ENCODE assay signal across 8 cellular contexts in the genomic region with DNA sequence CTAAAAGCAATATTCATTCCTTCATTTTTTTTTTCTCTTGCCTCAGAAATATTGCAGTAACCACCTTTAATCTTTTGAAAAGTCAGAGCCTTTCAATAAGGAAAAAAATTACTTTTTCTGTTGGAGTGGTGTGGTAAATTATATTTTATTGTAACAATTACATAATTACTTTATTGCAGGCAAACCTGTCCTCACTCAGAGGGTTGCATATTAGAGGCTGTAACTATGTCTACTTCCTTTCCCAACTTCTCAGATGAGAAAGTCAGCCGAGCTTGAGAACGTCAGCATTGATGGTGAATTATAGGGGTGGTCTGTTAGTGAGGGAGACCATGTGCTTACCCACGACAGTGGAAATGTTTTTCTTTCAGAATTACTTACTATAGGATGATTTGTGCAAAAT.
"Had no signal": no experiment of that assay in that cellular context is flagged by ENCODE, and none has a peak within 500 bp of the region (broad histone marks: within the 10 kb centered on the region; RNA-seq: fewer than 3 reads in every experiment).

No MANE protein-coding gene starts in this region.

- H3K4me1 ChIP-seq: HAP-1 had no signal

- H3K9ac ChIP-seq: GM23248 had no signal

- H3K4me3 ChIP-seq: GM23248, HAP-1, K562 had no signal

- H3K9me3 ChIP-seq: HAP-1 had no signal

- H3K27ac Mint-ChIP-seq: HFFc6 had no signal

- H3K27ac ChIP-seq: GM23248 had no signal

- DNase-seq: GM23248, GOT3, H7, HFFc6, IMR-90 had no signal

- H3K4me3 Mint-ChIP-seq: HFFc6 had no signal

- ATAC-seq: HCT116, K562 had no signal

- H3K36me3 ChIP-seq: HAP-1 had no signal
